In the genomic region with DNA sequence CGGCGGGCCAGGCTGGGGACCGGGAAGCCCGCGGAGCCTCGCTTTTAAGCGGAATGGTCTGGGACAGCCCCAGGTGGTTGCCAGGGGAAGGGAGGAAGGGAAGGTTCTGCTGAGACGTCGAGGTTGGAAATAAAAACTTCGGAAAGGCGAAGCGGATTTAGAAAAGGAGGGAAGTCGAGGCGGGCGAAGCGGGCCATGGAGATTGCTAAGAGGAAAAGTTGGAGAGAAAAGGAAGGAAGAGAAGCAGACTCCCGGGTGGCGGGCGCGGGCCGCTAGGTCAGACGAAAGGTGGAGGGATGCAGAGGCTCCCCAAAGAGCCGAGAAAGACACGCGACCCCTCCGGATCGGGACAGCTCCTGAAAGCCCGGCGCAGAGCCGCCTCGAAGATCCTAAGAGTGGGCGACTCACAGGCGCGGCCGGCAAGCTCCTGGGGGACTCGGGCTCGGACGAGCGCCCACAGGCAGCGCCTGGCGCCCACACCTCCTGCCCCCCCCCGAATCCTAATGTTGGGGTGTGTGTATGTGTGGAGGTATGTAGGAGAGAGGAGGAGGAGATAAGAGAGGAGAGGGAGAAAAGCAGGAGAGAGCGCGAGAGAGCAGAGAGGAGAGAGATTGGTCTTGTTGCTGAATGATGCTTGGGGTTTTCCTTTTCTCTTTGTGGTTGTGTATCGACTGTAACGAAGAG, we compare ENCODE assay signal across 1 cellular context.
TF ChIP-seq lines count a peak whose summit lies in the region.

No MANE protein-coding gene starts in this region.

TF ChIP-seq in K562, 482 proteins besides CTCF, POLR2A, EP300 and RAD21:
- TF ChIP-seq, protein P1, sequence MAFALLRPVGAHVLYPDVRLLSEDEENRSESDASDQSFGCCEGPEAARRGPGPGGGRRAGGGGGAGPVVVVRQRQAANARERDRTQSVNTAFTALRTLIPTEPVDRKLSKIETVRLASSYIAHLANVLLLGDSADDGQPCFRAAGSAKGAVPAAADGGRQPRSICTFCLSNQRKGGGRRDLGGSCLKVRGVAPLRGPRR (CRISPR knock-in tag; IDR thresholded peaks at IDR 0.05): no peak
- TF ChIP-seq CBX2 (IDR thresholded peaks at IDR 0.05; ENCODE audit: insufficient read depth, low read length, poor library complexity, severe bottlenecking) (no peak), ZBTB33 (CRISPR knock-in tag; IDR thresholded peaks at IDR 0.05) (peak; percentile 11; the same call in 1 of the 2 replicates), CHAMP1 (IDR thresholded peaks at IDR 0.05) (0 out of 2 replicates have a peak, but pooled peaks have one; percentile 61), FOXP4 (CRISPR knock-in tag; IDR thresholded peaks at IDR 0.05; ENCODE audit: borderline replicate concordance) (no peak)
